ENCODE assay signal across 18 cellular contexts in genomic region chr6:2476376-2476775, GRCh38.
DNase-seq lines count a peak whose midpoint lies in the region; ATAC-seq and TF ChIP-seq lines count a peak whose summit lies in the region.
"Had no signal": no experiment of that assay in that cellular context is flagged by ENCODE, and none has a peak within 500 bp of the region (broad histone marks: within the 10 kb centered on the region; RNA-seq: fewer than 3 reads in every experiment).

No MANE protein-coding gene starts in this region.

- peak; percentile 98 for ATAC-seq in esophagus mucosa
- ATAC-seq: activated CD4-positive, alpha-beta T cell treated with anti-CD3 and anti-CD28 coated beads for 36 hours; activated T-cell treated with anti-CD3 and anti-CD28 coated beads, Interleukin-2, amount 50 U/mL, for 4 hours had no signal

- peak overlapping the region; percentile 40 for H3K4me3 Mint-ChIP-seq in Caco-2 (ENCODE audit: unreplicated experiment)
- H3K4me3 Mint-ChIP-seq in progenitor cell of endocrine pancreas (ENCODE audit: low read depth): no peak overlapping the region
- no peak overlapping the region for H3K4me3 Mint-ChIP-seq in CD8-positive, alpha-beta memory T cell
- H3K4me3 Mint-ChIP-seq: activated CD4-positive, alpha-beta T cell treated with anti-CD3 and anti-CD28 coated beads for 36 hours; activated T-cell treated with anti-CD3 and anti-CD28 coated beads, Interleukin-2, amount 50 U/mL, for 4 hours; H9 had no signal

- no peak overlapping the region for H3K4me3 ChIP-seq in Caco-2 (ENCODE audit: low read depth, low read length)
- no peak overlapping the region for H3K4me3 ChIP-seq in CD8-positive, alpha-beta memory T cell (ENCODE audit: low read length)
- H3K4me3 ChIP-seq: esophagus squamous epithelium, Peyer's patch had no signal

- H3K36me3 ChIP-seq in Caco-2 (ENCODE audit: control insufficient read depth, insufficient read depth, low read length): no peaks in the 10 kb centered on the region
- no peaks in the 10 kb centered on the region for H3K36me3 ChIP-seq in CD8-positive, alpha-beta memory T cell (ENCODE audit: insufficient read depth, low read length)
- H3K36me3 ChIP-seq: esophagus squamous epithelium, Peyer's patch had no signal

- TF ChIP-seq CTCF in Caco-2 (IDR thresholded peaks at IDR 0.05; ENCODE audit: insufficient read depth in 1 of 2, low read depth in 1 of 2, low read length in 1 of 2, severe bottlenecking in 1 of 2, unreplicated experiment in 1 of 2) (no peak), progenitor cell of endocrine pancreas (IDR thresholded peaks at IDR 0.05; ENCODE audit: unreplicated experiment) (no peak)

- POLR2A ChIA-PET in Caco-2 (lab: Charles Lee): no interaction called here
- POLR2A ChIA-PET in CD8-positive, alpha-beta memory T cell (lab: Charles Lee): no interaction called here

- H3K27me3 Mint-ChIP-seq in Caco-2 (ENCODE audit: insufficient read depth, unreplicated experiment) (no peaks in the 10 kb centered on the region), progenitor cell of endocrine pancreas (no peaks in the 10 kb centered on the region)
- peaks cover 8 to 17% of the 10 kb centered on the region in 2 donors for H3K27me3 Mint-ChIP-seq in CD8-positive, alpha-beta memory T cell

- BruUV-seq in Caco-2 (replicated peaks; lab: Mats Ljungman, UMichigan): no TSS peak

- 0 out of 2 replicates have a peak, but pooled peaks cover 2% of the 10 kb centered on the region for H3K9me3 ChIP-seq in Caco-2
- no peaks in the 10 kb centered on the region for H3K9me3 ChIP-seq in CD8-positive, alpha-beta memory T cell (ENCODE audit: low read length)
- H3K9me3 ChIP-seq: esophagus squamous epithelium, Peyer's patch had no signal

- DNase-seq in Caco-2 (peak; percentile 64 to 84), NCI-H460 (ENCODE audit: extremely low read depth, low read depth) (peak; percentile 80), myocyte (ENCODE audit: low read depth) (peak; percentile 80), progenitor cell of endocrine pancreas (ENCODE audit: low spot score, unreplicated experiment) (no peak), middle frontal gyrus (ENCODE audit: extremely low spot score, low spot score) (no peak)
- no peak for DNase-seq in activated CD4-positive, alpha-beta T cell treated with anti-CD3 and anti-CD28 coated beads for 4 hours
- DNase-seq in CD8-positive, alpha-beta memory T cell: no peak
- DNase-seq: activated CD4-positive, alpha-beta T cell treated with anti-CD3 and anti-CD28 coated beads for 36 hours; activated T-cell treated with anti-CD3 and anti-CD28 coated beads, Interleukin-2, amount 50 U/mL, for 4 hours; DMS 273 treated with DMSO at 0.1 percent for 48 hours; esophagus squamous epithelium; H9; Karpas-422; mesendoderm; NCI-H1694; NCI-H524 treated with DMSO at 0.1 percent for 48 hours had no signal

- peaks cover 22% of the 10 kb centered on the region for H3K4me1 Mint-ChIP-seq in Caco-2 (ENCODE audit: low read depth, unreplicated experiment)
- peaks cover 2% of the 10 kb centered on the region for H3K4me1 Mint-ChIP-seq in progenitor cell of endocrine pancreas (ENCODE audit: low read depth)
- no peaks in the 10 kb centered on the region for H3K4me1 Mint-ChIP-seq in CD8-positive, alpha-beta memory T cell
- H3K4me1 Mint-ChIP-seq: activated CD4-positive, alpha-beta T cell treated with anti-CD3 and anti-CD28 coated beads for 36 hours; H9 had no signal

- H3K27ac ChIP-seq in CD8-positive, alpha-beta memory T cell (ENCODE audit: low read depth, low read length): no peak overlapping the region
- H3K27ac ChIP-seq: Peyer's patch had no signal

- H3K36me3 Mint-ChIP-seq in Caco-2 (ENCODE audit: insufficient read depth, unreplicated experiment) (peaks cover 6% of the 10 kb centered on the region), progenitor cell of endocrine pancreas (ENCODE audit: insufficient read depth) (no peaks in the 10 kb centered on the region)
- no peaks in the 10 kb centered on the region for H3K36me3 Mint-ChIP-seq in CD8-positive, alpha-beta memory T cell

- CTCF ChIA-PET in Caco-2 (lab: Charles Lee): interaction anchor here (1.0 kb wide), 1 partner anchor 39 kb away, joined by 3 read pairs; no protein-coding TSS in a partner anchor
- CTCF ChIA-PET in CD8-positive, alpha-beta memory T cell (lab: Charles Lee): no interaction called here

- H3K27me3 ChIP-seq in Caco-2 (replicated peaks; ENCODE audit: control insufficient read depth, insufficient read depth, low read length): no peaks in the 10 kb centered on the region
- no peaks in the 10 kb centered on the region for H3K27me3 ChIP-seq in CD8-positive, alpha-beta memory T cell (ENCODE audit: insufficient read depth, low read length, poor library complexity, severe bottlenecking)
- H3K27me3 ChIP-seq: esophagus squamous epithelium, Peyer's patch had no signal

- H3K27ac Mint-ChIP-seq in Caco-2 (ENCODE audit: unreplicated experiment): peak overlapping the region; percentile 91
- H3K27ac Mint-ChIP-seq in progenitor cell of endocrine pancreas: no peak overlapping the region
- no peak overlapping the region for H3K27ac Mint-ChIP-seq in CD8-positive, alpha-beta memory T cell
- H3K27ac Mint-ChIP-seq: activated CD4-positive, alpha-beta T cell treated with anti-CD3 and anti-CD28 coated beads for 36 hours had no signal

- intact Hi-C loops in Caco-2 (cut with micrococcal nuclease; ENCODE audit: unreplicated experiment): no loop called here

- H3K9me3 Mint-ChIP-seq in Caco-2 (ENCODE audit: unreplicated experiment) (no peaks in the 10 kb centered on the region), progenitor cell of endocrine pancreas (ENCODE audit: low read depth) (peaks cover 2% of the 10 kb centered on the region)
- peaks cover 0 to 3% (median 0%) of the 10 kb centered on the region in 5 donors for H3K9me3 Mint-ChIP-seq in CD8-positive, alpha-beta memory T cell
- H3K9me3 Mint-ChIP-seq: activated T-cell treated with anti-CD3 and anti-CD28 coated beads, Interleukin-2, amount 50 U/mL, for 4 hours; H9 had no signal

- peaks cover 25% of the 10 kb centered on the region for H3K4me1 ChIP-seq in Caco-2
- no peaks in the 10 kb centered on the region for H3K4me1 ChIP-seq in CD8-positive, alpha-beta memory T cell (ENCODE audit: insufficient read depth, low read length)
- H3K4me1 ChIP-seq: Peyer's patch had no signal

Comparison
In these comparisons a context has a peak if more than half of its experiments do, and no peak if none do; other contexts are left out.
1. DNase-seq: peak in Caco-2 (2 of 2), NCI-H460 (single experiment) and myocyte (single experiment); none in activated CD4-positive, alpha-beta T cell treated with anti-CD3 and anti-CD28 coated beads for 4 hours (0 of 2), progenitor cell of endocrine pancreas (single experiment), CD8-positive, alpha-beta memory T cell (0 of 5) and middle frontal gyrus (single experiment).